In the genomic region with DNA sequence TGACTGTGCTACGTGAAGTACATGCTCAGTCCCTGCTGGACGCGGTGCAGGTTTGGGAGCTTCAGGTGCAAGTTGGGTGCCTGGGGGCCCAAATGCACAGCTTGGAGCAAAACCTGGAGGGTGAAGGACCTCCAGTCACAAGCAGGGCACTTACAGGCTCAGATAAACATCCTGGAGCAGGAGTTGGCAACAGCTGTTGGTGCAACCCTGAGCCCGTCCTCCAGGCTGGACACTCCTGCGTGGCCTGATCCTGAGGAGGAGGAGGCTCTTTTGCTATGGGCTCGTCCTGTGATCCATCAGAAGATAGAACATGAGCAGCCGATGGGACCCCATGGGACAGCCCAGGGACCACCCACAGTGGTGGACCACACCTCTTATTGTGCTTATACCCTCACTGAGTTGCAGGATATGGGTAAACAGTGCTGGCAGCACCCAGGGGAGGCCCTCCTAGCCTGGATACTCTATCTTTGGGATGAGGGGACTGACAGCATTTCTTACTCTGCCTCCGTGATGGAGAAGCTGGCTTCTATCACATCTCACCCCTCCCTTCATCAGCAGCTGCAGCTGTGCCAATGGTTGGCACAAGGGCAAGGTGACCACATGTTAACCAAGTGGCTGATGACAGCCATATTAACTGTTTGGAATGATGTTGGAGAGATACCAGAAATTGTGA, we compare ENCODE assay signal across 25 cellular contexts.
"Had no signal": no experiment of that assay in that cellular context is flagged by ENCODE, and none has a peak within 500 bp of the region (broad histone marks: within the 10 kb centered on the region; RNA-seq: fewer than 3 reads in every experiment).

No MANE protein-coding gene starts in this region.

- H3K4me3 ChIP-seq: adrenal gland had no signal

- H3K4me1 Mint-ChIP-seq: activated B cell treated with CpG ODN at 0.5 μM for 24 hours; activated CD4-positive, alpha-beta T cell treated with anti-CD3 and anti-CD28 coated beads, Interleukin-2, amount 10 ng/mL, durations not matched to agents 24 days and 14 days; activated naive CD8-positive, alpha-beta T cell treated with anti-CD3 and anti-CD28 coated beads, Interleukin-2, amount 10 ng/mL, durations not matched to agents 7 days and 5 days had no signal

- ATAC-seq: activated T-cell treated with anti-CD3 and anti-CD28 coated beads, Interleukin-2, amount 50 U/mL, for 72 hours; T-helper 17 cell had no signal

- H3K36me3 ChIP-seq: adrenal gland had no signal

- H3K27ac ChIP-seq: adrenal gland had no signal

- H3K36me3 Mint-ChIP-seq: activated CD4-positive, alpha-beta memory T cell treated with anti-CD3 and anti-CD28 coated beads for 36 hours; activated naive CD8-positive, alpha-beta T cell treated with anti-CD3 and anti-CD28 coated beads, Interleukin-2, amount 10 ng/mL, durations not matched to agents 7 days and 5 days had no signal

- DNase-seq: activated B cell treated with CpG ODN at 0.5 μM for 24 hours; activated CD4-positive, alpha-beta memory T cell treated with anti-CD3 and anti-CD28 coated beads for 36 hours; activated CD4-positive, alpha-beta T cell treated with anti-CD3 and anti-CD28 coated beads for 1 hour; activated CD4-positive, alpha-beta T cell treated with anti-CD3 and anti-CD28 coated beads, Interleukin-2, amount 10 ng/mL, durations not matched to agents 24 days and 14 days; activated CD8-positive, alpha-beta memory T cell treated with anti-CD3 and anti-CD28 coated beads, Interleukin-2, amount 50 U/mL, for 4 hours; activated gamma-delta T cell treated with Interleukin-2 at 50 U/mL for 16 hours; activated naive CD4-positive, alpha-beta T cell treated with anti-CD3 and anti-CD28 coated beads, Interleukin-2, amount 50 U/mL, for 16 hours; activated naive CD8-positive, alpha-beta T cell treated with anti-CD3 and anti-CD28 coated beads, Interleukin-2, amount 10 ng/mL, durations not matched to agents 7 days and 5 days; activated T-cell treated with anti-CD3 and anti-CD28 coated beads, Interleukin-2, amount 50 U/mL, for 72 hours; adrenal gland; anterior cingulate cortex; IMR-90; Kasumi-1; KBM-7; NCI-H1048; NCI-H146; NCI-H187 treated with DMSO at 0.1 percent for 48 hours; NCI-H2081 treated with DMSO at 0.1 percent for 48 hours; NCI-H446; NCI-H524; NCI-H748 treated with DMSO at 0.1 percent for 48 hours; SHP77; T-helper 17 cell; T1000 had no signal

- H3K27me3 ChIP-seq: adrenal gland had no signal

- H3K27ac Mint-ChIP-seq: activated B cell treated with CpG ODN at 0.5 μM for 24 hours; activated CD4-positive, alpha-beta memory T cell treated with anti-CD3 and anti-CD28 coated beads for 36 hours; activated CD4-positive, alpha-beta T cell treated with anti-CD3 and anti-CD28 coated beads, Interleukin-2, amount 10 ng/mL, durations not matched to agents 24 days and 14 days; activated naive CD8-positive, alpha-beta T cell treated with anti-CD3 and anti-CD28 coated beads, Interleukin-2, amount 10 ng/mL, durations not matched to agents 7 days and 5 days; activated T-cell treated with anti-CD3 and anti-CD28 coated beads, Interleukin-2, amount 50 U/mL, for 72 hours; activated T-helper 2 cell treated with anti-CD3 and anti-CD28 coated beads, Interferon-gamma antibody, Interleukin-2, Interleukin-4, amounts not matched to agents 10 μg/mL and 5 μg/mL and 100 μg/mL, durations not matched to agents 14 hours and 24 hours and 36 hours; T-helper 17 cell had no signal

- H3K4me1 ChIP-seq: adrenal gland had no signal

- H3K9me3 Mint-ChIP-seq: activated B cell treated with CpG ODN at 0.5 μM for 24 hours; activated CD4-positive, alpha-beta memory T cell treated with anti-CD3 and anti-CD28 coated beads for 36 hours; activated CD4-positive, alpha-beta T cell treated with anti-CD3 and anti-CD28 coated beads, Interleukin-2, amount 10 ng/mL, durations not matched to agents 24 days and 14 days; activated naive CD8-positive, alpha-beta T cell treated with anti-CD3 and anti-CD28 coated beads, Interleukin-2, amount 10 ng/mL, durations not matched to agents 7 days and 5 days; activated T-cell treated with anti-CD3 and anti-CD28 coated beads, Interleukin-2, amount 50 U/mL, for 72 hours; activated T-helper 2 cell treated with anti-CD3 and anti-CD28 coated beads, Interferon-gamma antibody, Interleukin-2, Interleukin-4, amounts not matched to agents 10 μg/mL and 5 μg/mL and 100 μg/mL, durations not matched to agents 14 hours and 24 hours and 36 hours had no signal

- H3K4me3 Mint-ChIP-seq: activated B cell treated with CpG ODN at 0.5 μM for 24 hours; activated CD4-positive, alpha-beta memory T cell treated with anti-CD3 and anti-CD28 coated beads for 36 hours; activated CD4-positive, alpha-beta T cell treated with anti-CD3 and anti-CD28 coated beads, Interleukin-2, amount 10 ng/mL, durations not matched to agents 24 days and 14 days; activated naive CD8-positive, alpha-beta T cell treated with anti-CD3 and anti-CD28 coated beads, Interleukin-2, amount 10 ng/mL, durations not matched to agents 7 days and 5 days; activated T-cell treated with anti-CD3 and anti-CD28 coated beads, Interleukin-2, amount 50 U/mL, for 72 hours; T-helper 17 cell had no signal

- H3K9me3 ChIP-seq: adrenal gland had no signal

- H3K27me3 Mint-ChIP-seq: activated B cell treated with CpG ODN at 0.5 μM for 24 hours; activated CD4-positive, alpha-beta memory T cell treated with anti-CD3 and anti-CD28 coated beads for 36 hours; activated CD4-positive, alpha-beta T cell treated with anti-CD3 and anti-CD28 coated beads, Interleukin-2, amount 10 ng/mL, durations not matched to agents 24 days and 14 days; activated naive CD8-positive, alpha-beta T cell treated with anti-CD3 and anti-CD28 coated beads, Interleukin-2, amount 10 ng/mL, durations not matched to agents 7 days and 5 days; T-helper 17 cell had no signal
